1 cellular context compared by ENCODE assay signal in genomic region chr1:212286437-212287131, GRCh38.
TF ChIP-seq lines count a peak whose summit lies in the region.

No MANE protein-coding gene starts in this region.

TF ChIP-seq in K562, 482 proteins besides CTCF, POLR2A, EP300 and RAD21 (continued from another document):
- TF ChIP-seq TEAD4 (IDR thresholded peaks at IDR 0.05; ENCODE audit: low read length) (0 out of 2 replicates have a peak, but pooled peaks have one; percentile 4), TEAD4 (CRISPR knock-in tag; IDR thresholded peaks at IDR 0.05; ENCODE audit: borderline replicate concordance) (no peak), HMBOX1 (IDR thresholded peaks at IDR 0.05) (0 out of 2 replicates have a peak, but pooled peaks have one; percentile 12), FOXA1 (IDR thresholded peaks at IDR 0.05; ENCODE audit: borderline replicate concordance) (0 out of 2 replicates have a peak, but pooled peaks have one; percentile 8), LCOR (CRISPR knock-in tag; IDR thresholded peaks at IDR 0.05) (0 out of 2 replicates have a peak, but pooled peaks have one; percentile 25), POLR2G (IDR thresholded peaks at IDR 0.05; ENCODE audit: low read depth, low read length) (no peak), FOXK1 (CRISPR knock-in tag; IDR thresholded peaks at IDR 0.05; ENCODE audit: borderline replicate concordance) (0 out of 2 replicates have a peak, but pooled peaks have one; percentile 35), SAP30 (IDR thresholded peaks at IDR 0.05; ENCODE audit: borderline replicate concordance, insufficient read depth, low read depth, low read length, poor library complexity, severe bottlenecking) (peak; percentile 19), HDAC1 (IDR thresholded peaks at IDR 0.05) (peak in 1 of 2 experiments; percentile 65; a peak in 1 of 4 replicates), FOXJ2 (tag; IDR thresholded peaks at IDR 0.05) (no peak), BHLHE40 (IDR thresholded peaks at IDR 0.05; ENCODE audit: low read length) (0 out of 2 replicates have a peak, but pooled peaks have one; percentile 3), DLX4 (CRISPR knock-in tag; IDR thresholded peaks at IDR 0.05) (no peak), E2F4 (CRISPR knock-in tag; IDR thresholded peaks at IDR 0.05; ENCODE audit: low read depth) (peak; percentile 63; the same call in 1 of the 2 replicates), CHD1 (IDR thresholded peaks at IDR 0.05; ENCODE audit: low read length) (peak; percentile 6), CEBPG (CRISPR knock-in tag; IDR thresholded peaks at IDR 0.05) (peak; percentile 50; the same call in 1 of the 2 replicates), CEBPG (tag; conservative IDR thresholded peaks at IDR 0.05 in 1 of 2, IDR thresholded peaks at IDR 0.05 in 1 of 2) (no peak), CEBPB (tag; IDR thresholded peaks at IDR 0.05) (no peak), EP400 (IDR thresholded peaks at IDR 0.05) (peak; percentile 18; the same call in 1 of the 2 replicates), RBBP5 (IDR thresholded peaks at IDR 0.05; ENCODE audit: borderline replicate concordance, insufficient read depth, low read length, poor library complexity, severe bottlenecking) (peak; percentile 3), UBTF (IDR thresholded peaks at IDR 0.05; ENCODE audit: borderline replicate concordance in 1 of 2, low read depth in 2 of 2, low read length in 2 of 2) (peak in 1 of 2 experiments; percentile 4; a peak in 1 of 4 replicates), ZNF695 (CRISPR knock-in tag; IDR thresholded peaks at IDR 0.05) (no peak), BRF1 (IDR thresholded peaks at IDR 0.05; ENCODE audit: borderline replicate concordance, extremely low read depth, insufficient read length) (no peak), MLLT1 (IDR thresholded peaks at IDR 0.05) (peak; percentile 36 to 48; a peak in 2 of 4 replicates), PML (IDR thresholded peaks at IDR 0.05; ENCODE audit: low read length) (0 out of 2 replicates have a peak, but pooled peaks have one; percentile 25), ZFP36 (IDR thresholded peaks at IDR 0.05; ENCODE audit: low read depth, low read length, partially characterized antibody) (peak; percentile 1), HNRNPUL1 (IDR thresholded peaks at IDR 0.05; ENCODE audit: low read length) (no peak), NRF1 (conservative IDR thresholded peaks at IDR 0.05 in 1 of 2, IDR thresholded peaks at IDR 0.05 in 1 of 2) (peak; percentile 7 to 14; a peak in 2 of 4 replicates)
TF ChIP-seq in K562: peak in this region for 26.
